ENCODE assay signal across 8 cellular contexts in genomic region chr19:1249298-1249989, GRCh38. TPM values are rescaled to one million over a fixed set of nuclear protein-coding genes. Genes with fewer than 3 reads are reported as not detected.
A peak's percentile ranks its signal among the peaks of the same experiment; 100 is the strongest.
DNase-seq lines count a peak whose midpoint lies in the region; ATAC-seq and TF ChIP-seq lines count a peak whose summit lies in the region.

No MANE protein-coding gene starts in this region.

- no peaks in the 10 kb centered on the region for H3K9me2 ChIP-seq in GM23338 (ENCODE audit: insufficient read depth)

- H3K9me3 Mint-ChIP-seq in GM23338 (no peaks in the 10 kb centered on the region; the same call in 2 of the 3 replicates), nephron progenitor cell (no peaks in the 10 kb centered on the region)
- no peaks in the 10 kb centered on the region for H3K9me3 Mint-ChIP-seq in stimulated activated naive CD8-positive, alpha-beta T cell treated with anti-CD3 and anti-CD28 coated beads, Interleukin-15, Interleukin-2, amounts not matched to agents 100 ng/mL and 50 ng/mL, for 24 hours

- peaks cover 11% of the 10 kb centered on the region for H4K20me1 ChIP-seq in GM23338 (replicated peaks; ENCODE audit: insufficient read depth)

- H3K4me1 ChIP-seq in GM23338 (ENCODE audit: insufficient read depth), result peaks cover 3% of the 10 kb centered on the region; the same call in 1 of the 2 replicates

- H3K4me2 ChIP-seq in GM23338, result peak overlapping the region; percentile 77

- DNase-seq in DMS79 (lab: John Stamatoyannopoulos, UW), result peak; percentile 81
- DNase-seq in GM23338 (ENCODE audit: low spot score), result peak; percentile 96
- peak; percentile 95 for DNase-seq in M059J (ENCODE audit: low read depth)
- peak; percentile 85 for DNase-seq in RWPE1 (ENCODE audit: low spot score)
- peak; percentile 95 for DNase-seq in activated effector memory CD4-positive, alpha-beta T cell treated with Interleukin-2 at 50 U/mL for 16 hours
- peak; percentile 96 for DNase-seq in fibroblast of the aortic adventitia (ENCODE audit: low read depth)
- peak; percentile 95 for DNase-seq in nephron progenitor cell

- H3K27ac ChIP-seq in GM23338 (ENCODE audit: low read depth) (peak overlapping the region; percentile 84; the same call in 1 of the 2 replicates), RWPE1 (peak overlapping the region; percentile 100)

- peaks cover 32% of the 10 kb centered on the region for H3K79me2 ChIP-seq in GM23338 (replicated peaks; ENCODE audit: insufficient read depth)

- H3K27me3 Mint-ChIP-seq in GM23338 (ENCODE audit: insufficient read depth, low read depth, poor library complexity), result peaks cover 17% of the 10 kb centered on the region
- no peaks in the 10 kb centered on the region for H3K27me3 Mint-ChIP-seq in nephron progenitor cell (ENCODE audit: low read depth, poor library complexity)
- H3K27me3 Mint-ChIP-seq in stimulated activated naive CD8-positive, alpha-beta T cell treated with anti-CD3 and anti-CD28 coated beads, Interleukin-15, Interleukin-2, amounts not matched to agents 100 ng/mL and 50 ng/mL, for 24 hours, result no peaks in the 10 kb centered on the region

- peaks cover 31% of the 10 kb centered on the region for H3K36me3 Mint-ChIP-seq in GM23338 (ENCODE audit: low read depth)
- H3K36me3 Mint-ChIP-seq in nephron progenitor cell (ENCODE audit: low read depth), result peaks cover 5% of the 10 kb centered on the region
- H3K36me3 Mint-ChIP-seq in stimulated activated naive CD8-positive, alpha-beta T cell treated with anti-CD3 and anti-CD28 coated beads, Interleukin-15, Interleukin-2, amounts not matched to agents 100 ng/mL and 50 ng/mL, for 24 hours (ENCODE audit: low read depth), result peaks cover 18% of the 10 kb centered on the region

- peak; percentile 10 for ATAC-seq in GM23338

- H3K4me3 Mint-ChIP-seq in GM23338, result peak overlapping the region; percentile 81
- H3K4me3 Mint-ChIP-seq in nephron progenitor cell, result peak overlapping the region; percentile 87
- peak overlapping the region; percentile 79 for H3K4me3 Mint-ChIP-seq in stimulated activated naive CD8-positive, alpha-beta T cell treated with anti-CD3 and anti-CD28 coated beads, Interleukin-15, Interleukin-2, amounts not matched to agents 100 ng/mL and 50 ng/mL, for 24 hours

- H3K4me3 ChIP-seq in GM23338 (peak overlapping the region; percentile 94), fibroblast of the aortic adventitia (ENCODE audit: low read depth, low read length) (peak overlapping the region; percentile 86)

- no peaks in the 10 kb centered on the region for H3K36me3 ChIP-seq in GM23338 (ENCODE audit: insufficient read depth)

- peaks cover 8% of the 10 kb centered on the region for H3K4me1 Mint-ChIP-seq in GM23338
- peaks cover 14% of the 10 kb centered on the region for H3K4me1 Mint-ChIP-seq in nephron progenitor cell
- peaks cover 11% of the 10 kb centered on the region for H3K4me1 Mint-ChIP-seq in stimulated activated naive CD8-positive, alpha-beta T cell treated with anti-CD3 and anti-CD28 coated beads, Interleukin-15, Interleukin-2, amounts not matched to agents 100 ng/mL and 50 ng/mL, for 24 hours (ENCODE audit: low read depth)

- peak overlapping the region; percentile 83; the same call in 1 of the 2 replicates for H3K27ac Mint-ChIP-seq in GM23338
- peak overlapping the region; percentile 95 for H3K27ac Mint-ChIP-seq in nephron progenitor cell
- H3K27ac Mint-ChIP-seq in stimulated activated naive CD8-positive, alpha-beta T cell treated with anti-CD3 and anti-CD28 coated beads, Interleukin-15, Interleukin-2, amounts not matched to agents 100 ng/mL and 50 ng/mL, for 24 hours, result peak overlapping the region; percentile 71

- H2AFZ ChIP-seq in GM23338, result no peak overlapping the region

- POLR2A ChIA-PET in RWPE1 (lab: Yijun Ruan, JAX; ENCODE audit: low non-redundant PET), result interaction anchor here (0.6 kb wide), 1 partner anchor 19 kb away, joined by 3 read pairs; no protein-coding TSS in a partner anchor

- no peaks in the 10 kb centered on the region for H3K27me3 ChIP-seq in GM23338 (ENCODE audit: insufficient read depth)

- CTCF ChIA-PET in RWPE1 (lab: Yijun Ruan, JAX), result interaction anchor here (0.5 to 1.0 kb wide), 4 partner anchors 16 to 120 kb away, joined by 3 to 4 read pairs (median 4); no protein-coding TSS in a partner anchor

- peaks cover 8% of the 10 kb centered on the region for H3F3A ChIP-seq in GM23338 (replicated peaks; ENCODE audit: low read depth)

- TF ChIP-seq CTCF in GM23338 (conservative IDR thresholded peaks at IDR 0.05; ENCODE audit: low read depth in 2 of 2) (no peak), RWPE1 (conservative IDR thresholded peaks at IDR 0.05; ENCODE audit: low read depth) (no peak), fibroblast of the aortic adventitia (IDR thresholded peaks at IDR 0.05; ENCODE audit: insufficient read depth, low read length) (no peak), nephron progenitor cell (IDR thresholded peaks at IDR 0.05) (no peak)

TF ChIP-seq in GM23338, 12 proteins besides CTCF, POLR2A, EP300 and RAD21:
- peak; percentile 91 for TF ChIP-seq POLR2AphosphoS5 (IDR thresholded peaks at IDR 0.05; ENCODE audit: low read depth)
- no peak for TF ChIP-seq EZH2 (IDR thresholded peaks at IDR 0.05; ENCODE audit: low read depth, unreplicated experiment)

RNA-seq across cellular contexts. Expression of gene MIDN, which starts 1.1 kb away (rescaled TPM):
- 84.5 and 113 TPM in 2 replicates for total RNA-seq in GM23338 (2014; rRNA removed; shearing (Covaris generic))
- polyA plus RNA-seq in GM23338 (2016; fragmentation: Nextera tagmentation; extraction: Ambion mirVana), result 28.6 and 33.3 TPM in 2 replicates
- 4.5 and 11.0 TPM in 2 replicates for total RNA-seq in M059J (2014; rRNA removed; shearing (Covaris generic))
- 23.2 and 32.5 TPM in 2 replicates for total RNA-seq in fibroblast of the aortic adventitia (ENCODE audit: low replicate concordance)

RNA-seq across cellular contexts. Expression of gene ATP5F1D, which starts 7.9 kb away (rescaled TPM):
- 78.7 and 139 TPM in 2 replicates for total RNA-seq in GM23338 (2014; rRNA removed; shearing (Covaris generic))
- polyA plus RNA-seq in GM23338 (2016; fragmentation: Nextera tagmentation; extraction: Ambion mirVana), result 396 and 420 TPM in 2 replicates
- 45.0 and 69.8 TPM in 2 replicates for total RNA-seq in M059J (2014; rRNA removed; shearing (Covaris generic))
- total RNA-seq in fibroblast of the aortic adventitia (ENCODE audit: low replicate concordance), result 15.7 and 55.6 TPM in 2 replicates

RNA-seq across cellular contexts. Expression of gene CBARP, which starts 11.6 kb away (rescaled TPM):
- total RNA-seq in GM23338 (2014; rRNA removed; shearing (Covaris generic)), result 10.8 and 14.1 TPM in 2 replicates
- 2.0 TPM in 2 replicates for polyA plus RNA-seq in GM23338 (2016; fragmentation: Nextera tagmentation; extraction: Ambion mirVana)
- total RNA-seq in M059J (2014; rRNA removed; shearing (Covaris generic)), result 0.44 and 4.4 TPM in 2 replicates
- 2.3 and 3.1 TPM in 2 replicates for total RNA-seq in fibroblast of the aortic adventitia (ENCODE audit: low replicate concordance)

RNA-seq across cellular contexts. Expression of gene CIRBP, which starts 19.7 kb away (rescaled TPM):
- total RNA-seq in GM23338 (2014; rRNA removed; shearing (Covaris generic)), result 152 and 202 TPM in 2 replicates
- polyA plus RNA-seq in GM23338 (2016; fragmentation: Nextera tagmentation; extraction: Ambion mirVana), result 153 and 160 TPM in 2 replicates
- total RNA-seq in M059J (2014; rRNA removed; shearing (Covaris generic)), result 115 and 145 TPM in 2 replicates
- total RNA-seq in fibroblast of the aortic adventitia (ENCODE audit: low replicate concordance), result 245 and 776 TPM in 2 replicates

RNA-seq across cellular contexts. Expression of gene FAM174C, which starts 25.9 kb away (rescaled TPM):
- total RNA-seq in GM23338 (2014; rRNA removed; shearing (Covaris generic)), result 39.2 and 60.4 TPM in 2 replicates
- polyA plus RNA-seq in GM23338 (2016; fragmentation: Nextera tagmentation; extraction: Ambion mirVana), result 62.3 and 68.0 TPM in 2 replicates
- 108 and 128 TPM in 2 replicates for total RNA-seq in M059J (2014; rRNA removed; shearing (Covaris generic))
- total RNA-seq in fibroblast of the aortic adventitia (ENCODE audit: low replicate concordance), result 25.2 and 123 TPM in 2 replicates

Comparison
In these comparisons a context has a peak if more than half of its experiments do, and no peak if none do; other contexts are left out.
1. Peak in every context shown above with its lines: DNase-seq, ATAC-seq, H3K4me3 ChIP-seq and H3K27ac ChIP-seq.